Comparison of ENCODE assay signal across 24 cellular contexts in the genomic region with DNA sequence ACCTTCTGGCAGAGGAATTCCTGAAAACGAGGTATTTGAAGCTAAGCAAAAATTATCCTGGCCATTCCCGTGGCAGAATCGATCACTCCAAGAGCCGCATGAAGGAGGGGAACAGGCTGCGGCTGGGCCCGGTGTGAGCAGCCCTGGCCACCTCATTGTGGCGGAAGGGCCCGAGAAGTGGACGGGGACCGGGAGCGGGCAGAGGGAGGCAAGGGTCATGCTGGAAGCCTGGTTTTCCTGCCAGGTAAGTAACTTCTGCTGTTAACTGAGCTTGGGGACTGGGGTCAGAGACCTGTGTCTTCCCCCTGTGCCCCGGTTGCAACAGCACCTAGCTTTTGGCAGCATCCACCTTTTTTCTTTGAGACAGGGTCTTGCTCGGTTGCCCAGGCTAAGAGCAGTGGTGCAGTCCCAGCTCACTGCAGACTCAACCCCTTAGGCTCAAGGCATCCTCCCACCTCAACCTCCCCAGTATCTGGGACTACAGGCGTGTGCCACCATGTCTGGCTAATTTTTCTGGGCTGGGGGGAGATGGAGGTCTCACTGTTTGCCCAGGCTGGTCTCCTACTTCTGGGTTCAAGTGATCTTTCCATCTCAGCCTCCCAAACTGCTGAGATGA.
"Had no signal": no experiment of that assay in that cellular context is flagged by ENCODE, and none has a peak within 500 bp of the region (broad histone marks: within the 10 kb centered on the region; RNA-seq: fewer than 3 reads in every experiment).

No MANE protein-coding gene starts in this region.

- H3K4me1 ChIP-seq: gastroesophageal sphincter, heart left ventricle, lower lobe of right lung, sigmoid colon, stomach, thyroid gland, upper lobe of left lung had no signal

- H3K9me3 Mint-ChIP-seq: activated B cell treated with CpG ODN at 0.5 μM for 24 hours; activated CD8-positive, alpha-beta T cell treated with anti-CD3 and anti-CD28 coated beads for 36 hours; activated naive CD4-positive, alpha-beta T cell treated with anti-CD3 and anti-CD28 coated beads, Interleukin-2, amount 50 U/mL, for 24 hours; activated naive CD8-positive, alpha-beta T cell treated with anti-CD3 and anti-CD28 coated beads, Interleukin-2, amount 50 U/mL, for 24 hours; activated T-cell treated with anti-CD3 and anti-CD28 coated beads, Interleukin-2, amount 50 U/mL, for 4 hours; activated T-helper 17 cell treated with anti-CD3 and anti-CD28 coated beads, Interleukin-2, amount 50 U/mL, for 72 hours; effector memory CD8-positive, alpha-beta T cell; naive thymus-derived CD8-positive, alpha-beta T cell; stimulated activated naive B cell treated with anti-CD40 and anti-IgM and Interleukin-4, amounts not matched to agents 10 μg/mL and 1 μg/mL and 100 μg/mL, for 72 hours had no signal

- H3K36me3 Mint-ChIP-seq: activated naive CD4-positive, alpha-beta T cell treated with anti-CD3 and anti-CD28 coated beads, Interleukin-2, amount 50 U/mL, for 24 hours; naive thymus-derived CD8-positive, alpha-beta T cell had no signal

- H3K9me3 ChIP-seq: gastroesophageal sphincter, heart left ventricle, lower lobe of right lung, sigmoid colon, stomach, thyroid gland, upper lobe of left lung, vagina had no signal

- H3K4me3 Mint-ChIP-seq: activated B cell treated with CpG ODN at 0.5 μM for 24 hours; activated CD8-positive, alpha-beta T cell treated with anti-CD3 and anti-CD28 coated beads for 36 hours; activated naive CD8-positive, alpha-beta T cell treated with anti-CD3 and anti-CD28 coated beads, Interleukin-2, amount 50 U/mL, for 24 hours; activated T-helper 17 cell treated with anti-CD3 and anti-CD28 coated beads, Interleukin-2, amount 50 U/mL, for 72 hours; effector memory CD8-positive, alpha-beta T cell had no signal

- H3K27ac Mint-ChIP-seq: activated B cell treated with CpG ODN at 0.5 μM for 24 hours; activated CD8-positive, alpha-beta T cell treated with anti-CD3 and anti-CD28 coated beads for 36 hours; activated naive CD4-positive, alpha-beta T cell treated with anti-CD3 and anti-CD28 coated beads, Interleukin-2, amount 50 U/mL, for 24 hours; activated naive CD8-positive, alpha-beta T cell treated with anti-CD3 and anti-CD28 coated beads, Interleukin-2, amount 50 U/mL, for 24 hours; effector memory CD8-positive, alpha-beta T cell; stimulated activated naive B cell treated with anti-CD40 and anti-IgM and Interleukin-4, amounts not matched to agents 10 μg/mL and 1 μg/mL and 100 μg/mL, for 72 hours had no signal

- ATAC-seq: activated naive CD8-positive, alpha-beta T cell treated with anti-CD3 and anti-CD28 coated beads, Interleukin-2, amount 50 U/mL, for 24 hours; gastroesophageal sphincter; heart left ventricle; lower lobe of right lung had no signal

- DNase-seq: activated B cell treated with CpG ODN at 0.5 μM for 24 hours; amygdala; cortex of kidney; effector memory CD8-positive, alpha-beta T cell; erythroblast; heart left ventricle; lower lobe of right lung; mesenchymal stem cell; retina; sigmoid colon; small intestine; stomach; T-helper 2 cell; thyroid gland had no signal

- H3K27ac ChIP-seq: gastroesophageal sphincter, heart left ventricle, lower lobe of right lung, sigmoid colon, stomach, thyroid gland, upper lobe of left lung, vagina had no signal

- H3K4me3 ChIP-seq: gastroesophageal sphincter, heart left ventricle, lower lobe of right lung, sigmoid colon, stomach, thyroid gland, upper lobe of left lung, vagina had no signal

- H3K27me3 ChIP-seq: thyroid gland, upper lobe of left lung, vagina had no signal

- H3K27me3 Mint-ChIP-seq: activated CD8-positive, alpha-beta T cell treated with anti-CD3 and anti-CD28 coated beads for 36 hours; activated naive CD4-positive, alpha-beta T cell treated with anti-CD3 and anti-CD28 coated beads, Interleukin-2, amount 50 U/mL, for 24 hours; activated naive CD8-positive, alpha-beta T cell treated with anti-CD3 and anti-CD28 coated beads, Interleukin-2, amount 50 U/mL, for 24 hours; naive thymus-derived CD8-positive, alpha-beta T cell had no signal

- H3K36me3 ChIP-seq: gastroesophageal sphincter, heart left ventricle, lower lobe of right lung, sigmoid colon, stomach, thyroid gland, upper lobe of left lung, vagina had no signal
